Comparison of ENCODE assay signal across 18 cellular contexts in the genomic region with DNA sequence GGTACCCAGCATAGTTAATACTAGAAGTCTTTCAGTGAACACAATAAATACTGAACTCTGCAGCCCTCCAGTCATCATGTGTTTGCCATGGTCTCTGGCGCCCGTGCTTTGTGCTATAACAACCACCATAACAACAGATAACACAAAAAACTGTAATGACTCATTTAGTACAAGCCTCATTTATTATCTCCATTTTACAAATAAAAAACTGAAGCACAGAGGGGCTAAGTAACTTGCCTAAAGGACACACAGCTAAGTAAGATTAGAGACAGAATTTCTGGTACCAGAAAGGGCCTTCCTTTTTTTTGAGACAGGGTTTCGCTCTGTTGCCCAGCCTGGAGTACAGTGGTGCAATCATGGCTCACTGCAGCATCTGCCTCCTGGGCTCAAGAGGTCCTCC. TPM values are rescaled to one million over a fixed set of nuclear protein-coding genes. Genes with fewer than 3 reads are reported as not detected.
DNase-seq lines count a peak whose midpoint lies in the region; ATAC-seq and TF ChIP-seq lines count a peak whose summit lies in the region.
"Had no signal": no experiment of that assay in that cellular context is flagged by ENCODE, and none has a peak within 500 bp of the region (broad histone marks: within the 10 kb centered on the region; RNA-seq: fewer than 3 reads in every experiment).

No MANE protein-coding gene starts in this region.

- H3K9me3 ChIP-seq in IMR-90 (ENCODE audit: control insufficient read depth, insufficient read depth, low read length), result no peaks in the 10 kb centered on the region
- H3K9me3 ChIP-seq: BLaER1 had no signal

- peaks cover 62% of the 10 kb centered on the region for H4K20me1 ChIP-seq in IMR-90 (ENCODE audit: insufficient read depth, low read length)
- H4K20me1 ChIP-seq: BLaER1 had no signal

- TF ChIP-seq RAD21 in IMR-90 (IDR thresholded peaks at IDR 0.05; ENCODE audit: low read length), result no peak

- H3K4me3 ChIP-seq in IMR-90 (ENCODE audit: insufficient read depth, low read depth, low read length) (no peak overlapping the region), brain microvascular endothelial cell (ENCODE audit: low read depth, low read length) (no peak overlapping the region)
- H3K4me3 ChIP-seq: BLaER1 had no signal

- H3K27me3 ChIP-seq in IMR-90 (ENCODE audit: control insufficient read depth, insufficient read depth, low read length) (no peaks in the 10 kb centered on the region), brain microvascular endothelial cell (replicated peaks) (no peaks in the 10 kb centered on the region)
- H3K27me3 ChIP-seq: BLaER1, foreskin keratinocyte had no signal

- H3K36me3 Mint-ChIP-seq in activated naive CD8-positive, alpha-beta T cell treated with anti-CD3 and anti-CD28 coated beads for 36 hours, result no peaks in the 10 kb centered on the region

- no CpG with 5 or more reads among the region's 3 CpGs for WGBS in IMR-90 (ENCODE audit: extremely low coverage in 2 of 2, insufficient read length in 1 of 2), 2 experiments

- peak overlapping the region in 1 of 2 experiments; percentile 46; a peak in 1 of 4 replicates for H4K8ac ChIP-seq in IMR-90 (ENCODE audit: low read depth in 2 of 2, low read length in 2 of 2)

- no peak overlapping the region for H3K4me3 Mint-ChIP-seq in activated naive CD8-positive, alpha-beta T cell treated with anti-CD3 and anti-CD28 coated beads for 36 hours
- H3K4me3 Mint-ChIP-seq: dendritic cell treated with granulocyte-macrophage colony-stimulating factor and Interleukin-4, amounts not matched to agents 40 ng/mL and 50 ng/mL, for 4 days had no signal

- H2AK5ac ChIP-seq in IMR-90 (ENCODE audit: low read depth, low read length), result peak overlapping the region; percentile 97

- no peak overlapping the region for H2BK15ac ChIP-seq in IMR-90 (ENCODE audit: low read depth, low read length)

- H2BK5ac ChIP-seq in IMR-90 (ENCODE audit: low read depth, low read length, poor library complexity, severe bottlenecking), result no peak overlapping the region

- H2BK120ac ChIP-seq in IMR-90 (ENCODE audit: low read depth, low read length), result peak overlapping the region; percentile 27

- peak overlapping the region; percentile 65; the same call in 1 of the 2 replicates for H3K23ac ChIP-seq in IMR-90 (ENCODE audit: low read depth, low read length)

- peaks cover 16% of the 10 kb centered on the region for H3K27me3 Mint-ChIP-seq in activated naive CD8-positive, alpha-beta T cell treated with anti-CD3 and anti-CD28 coated beads for 36 hours

- H3K9ac ChIP-seq in IMR-90 (ENCODE audit: low read depth, low read length), result no peak overlapping the region
- H3K9ac ChIP-seq: BLaER1 had no signal

- CTCF ChIA-PET in IMR-90 (lab: Yijun Ruan, JAX), result no interaction called here

- 0 out of 2 replicates have a peak overlapping the region, but pooled peaks have one; percentile 34 for H2BK20ac ChIP-seq in IMR-90 (ENCODE audit: low read depth, low read length)

- peak overlapping the region; percentile 31; the same call in 1 of the 2 replicates for H3K18ac ChIP-seq in IMR-90 (ENCODE audit: low read depth, low read length)

- peak overlapping the region; percentile 53; the same call in 1 of the 2 replicates for H3K14ac ChIP-seq in IMR-90 (replicated peaks; ENCODE audit: low read depth, low read length)

- H4K91ac ChIP-seq in IMR-90 (ENCODE audit: insufficient read depth, low read depth, low read length), result no peak overlapping the region

- no peak overlapping the region for H3K27ac Mint-ChIP-seq in activated naive CD8-positive, alpha-beta T cell treated with anti-CD3 and anti-CD28 coated beads for 36 hours
- H3K27ac Mint-ChIP-seq: dendritic cell treated with granulocyte-macrophage colony-stimulating factor and Interleukin-4, amounts not matched to agents 40 ng/mL and 50 ng/mL, for 4 days had no signal

- H3K4me2 ChIP-seq in IMR-90 (ENCODE audit: low read depth, low read length), result no peak overlapping the region
- H3K4me2 ChIP-seq: BLaER1 had no signal

- no peak for TF ChIP-seq POLR2A in IMR-90 (IDR thresholded peaks at IDR 0.05; ENCODE audit: low read depth, low read length)

- H3K36me3 ChIP-seq in IMR-90 (ENCODE audit: control insufficient read depth, insufficient read depth, low read length) (no peaks in the 10 kb centered on the region), brain microvascular endothelial cell (replicated peaks) (no peaks in the 10 kb centered on the region)
- H3K36me3 ChIP-seq: BLaER1 had no signal

- H3K79me1 ChIP-seq in IMR-90 (ENCODE audit: low read depth in 1 of 2, low read length in 2 of 2), result peaks cover 47 to 85% of the 10 kb centered on the region in 2 experiments

- no peak for TF ChIP-seq CTCF in IMR-90 (conservative IDR thresholded peaks at IDR 0.05; ENCODE audit: low read depth, low read length)
- no peak for TF ChIP-seq CTCF in brain microvascular endothelial cell (IDR thresholded peaks at IDR 0.05; ENCODE audit: low read depth, low read length, missing control alignments)

- ATAC-seq in IMR-90 (ENCODE audit: low read depth), result no peak
- ATAC-seq: foreskin keratinocyte had no signal

- H2AK9ac ChIP-seq in IMR-90 (replicated peaks; ENCODE audit: low read depth, low read length, poor library complexity), result no peak overlapping the region

- in situ Hi-C loops in IMR-90 (cut with MboI; ENCODE audit: low sequenced_read_pairs) (no loop called here), brain microvascular endothelial cell (cut with HindIII; ENCODE audit: low pct_ligation_motif_present, low sequenced_read_pairs) (no loop called here)

- H3K27ac ChIP-seq in IMR-90 (ENCODE audit: insufficient read depth, low read length) (0 out of 2 replicates have a peak overlapping the region, but pooled peaks have one; percentile 4), brain microvascular endothelial cell (peak overlapping the region; percentile 48)
- H3K27ac ChIP-seq: BLaER1, foreskin keratinocyte had no signal

- no peaks in the 10 kb centered on the region for H3K9me3 Mint-ChIP-seq in activated naive CD8-positive, alpha-beta T cell treated with anti-CD3 and anti-CD28 coated beads for 36 hours
- H3K9me3 Mint-ChIP-seq: dendritic cell treated with granulocyte-macrophage colony-stimulating factor and Interleukin-4, amounts not matched to agents 40 ng/mL and 50 ng/mL, for 4 days had no signal

- peaks cover 30% of the 10 kb centered on the region for H3K9me1 ChIP-seq in IMR-90 (ENCODE audit: insufficient read depth, low read length)

- no peaks in the 10 kb centered on the region for H3K4me1 Mint-ChIP-seq in activated naive CD8-positive, alpha-beta T cell treated with anti-CD3 and anti-CD28 coated beads for 36 hours

- intact Hi-C loops in IMR-90 (cut with micrococcal nuclease), result no loop called here

- H4K5ac ChIP-seq in IMR-90 (ENCODE audit: low read depth, low read length), result no peak overlapping the region

- no TSS peak for BruUV-seq in IMR-90 (replicated peaks; lab: Mats Ljungman, UMichigan)

- H3K56ac ChIP-seq in IMR-90 (ENCODE audit: extremely low read depth, insufficient read depth, low read length), result no peak overlapping the region

- dilution Hi-C loops in IMR-90 (cut with HindIII; ENCODE audit: low sequenced_read_pairs, unreplicated experiment), result no loop called here

- H3K4ac ChIP-seq in IMR-90 (ENCODE audit: low read depth, low read length), result peak overlapping the region; percentile 69

- H3K4me1 ChIP-seq in IMR-90 (ENCODE audit: control insufficient read depth, insufficient read depth, low read length), result peaks cover 20% of the 10 kb centered on the region
- H3K4me1 ChIP-seq: BLaER1 had no signal

- H2AFZ ChIP-seq in IMR-90 (replicated peaks; ENCODE audit: low read length, poor library complexity), result no peak overlapping the region

- POLR2A ChIA-PET in IMR-90 (lab: Charles Lee; ENCODE audit: unreplicated experiment), result no interaction called here

- DNase-seq in AG20443 (ENCODE audit: low spot score) (peak; percentile 41), IMR-90 (peak; percentile 63), brain microvascular endothelial cell (peak; percentile 78), lung microvascular endothelial cell (ENCODE audit: low read depth in 2 of 2) (peak; percentile 59 to 77), SKM-1 (lab: John Stamatoyannopoulos, UW; ENCODE audit: unreplicated experiment) (no peak), activated gamma-delta T cell treated with Interleukin-2 at 50 U/mL for 16 hours (no peak)
- no peak for DNase-seq in activated naive CD8-positive, alpha-beta T cell treated with anti-CD3 and anti-CD28 coated beads for 36 hours
- no peak for DNase-seq in stimulated activated CD8-positive, alpha-beta memory T cell treated with anti-CD3 and anti-CD28 coated beads, Interleukin-4, amount 100 ng/mL, for 48 hours
- DNase-seq: activated CD4-positive, alpha-beta T cell treated with anti-CD3 and anti-CD28 coated beads, Interleukin-2, amount 50 U/mL, for 4 hours; amygdala; DND-41; foreskin keratinocyte; NCI-H2081 treated with DMSO at 0.1 percent for 48 hours; SHP77; substantia nigra; T1000 had no signal

TF ChIP-seq in IMR-90, 13 proteins besides CTCF, POLR2A, EP300 and RAD21 (continues in another document):
- TF ChIP-seq ELK1 (IDR thresholded peaks at IDR 0.05; ENCODE audit: borderline replicate concordance, low read depth, low read length) (no peak), MAFK (IDR thresholded peaks at IDR 0.05; ENCODE audit: low read depth, low read length) (no peak), NFE2L2 (IDR thresholded peaks at IDR 0.05; ENCODE audit: low read depth, low read length) (no peak), RCOR1 (IDR thresholded peaks at IDR 0.05; ENCODE audit: insufficient replicate concordance, low read length) (peak; percentile 16), RFX5 (IDR thresholded peaks at IDR 0.05; ENCODE audit: low read depth, low read length) (no peak)

RNA-seq across cellular contexts. Expression of gene RBFOX2, which starts 19.5 kb away (rescaled TPM):
- total RNA-seq in IMR-90 (2012; rRNA removed) (178 and 227 TPM in 2 replicates), lung microvascular endothelial cell (83.1 and 89.4 TPM in 2 replicates)
- polyA plus RNA-seq in IMR-90 (2012; rRNA removed), result 146 and 151 TPM in 2 replicates
- 70.2 and 96.3 TPM in 2 replicates for polyA plus RNA-seq in IMR-90 (2012; cell fraction: cytosol; rRNA removed)
- polyA plus RNA-seq in IMR-90 (2012; cell fraction: nucleus; rRNA removed; ENCODE audit: low replicate concordance), result 131 and 234 TPM in 2 replicates
- 1 to 10 TPM; 3.7 to 4.7 TPM for total RNA-seq in activated naive CD8-positive, alpha-beta T cell treated with anti-CD3 and anti-CD28 coated beads for 36 hours

Comparison
In these comparisons a context has a peak if more than half of its experiments do, and no peak if none do; other contexts are left out.
1. DNase-seq: peak in AG20443 (single experiment), IMR-90 (single experiment), brain microvascular endothelial cell (single experiment) and lung microvascular endothelial cell (2 of 2); none in SKM-1 (single experiment), activated naive CD8-positive, alpha-beta T cell treated with anti-CD3 and anti-CD28 coated beads for 36 hours (single experiment), activated gamma-delta T cell treated with Interleukin-2 at 50 U/mL for 16 hours (single experiment) and stimulated activated CD8-positive, alpha-beta memory T cell treated with anti-CD3 and anti-CD28 coated beads, Interleukin-4, amount 100 ng/mL, for 48 hours (single experiment).
2. RNA of gene RBFOX2, which starts 19.5 kb away (total RNA-seq): 178 to 227 TPM in IMR-90 and 83.1 to 89.4 TPM in lung microvascular endothelial cell; 3.7 to 4.7 TPM in activated naive CD8-positive, alpha-beta T cell treated with anti-CD3 and anti-CD28 coated beads for 36 hours; every median in the first group is over 10 times any median in the second.